In the genomic region with DNA sequence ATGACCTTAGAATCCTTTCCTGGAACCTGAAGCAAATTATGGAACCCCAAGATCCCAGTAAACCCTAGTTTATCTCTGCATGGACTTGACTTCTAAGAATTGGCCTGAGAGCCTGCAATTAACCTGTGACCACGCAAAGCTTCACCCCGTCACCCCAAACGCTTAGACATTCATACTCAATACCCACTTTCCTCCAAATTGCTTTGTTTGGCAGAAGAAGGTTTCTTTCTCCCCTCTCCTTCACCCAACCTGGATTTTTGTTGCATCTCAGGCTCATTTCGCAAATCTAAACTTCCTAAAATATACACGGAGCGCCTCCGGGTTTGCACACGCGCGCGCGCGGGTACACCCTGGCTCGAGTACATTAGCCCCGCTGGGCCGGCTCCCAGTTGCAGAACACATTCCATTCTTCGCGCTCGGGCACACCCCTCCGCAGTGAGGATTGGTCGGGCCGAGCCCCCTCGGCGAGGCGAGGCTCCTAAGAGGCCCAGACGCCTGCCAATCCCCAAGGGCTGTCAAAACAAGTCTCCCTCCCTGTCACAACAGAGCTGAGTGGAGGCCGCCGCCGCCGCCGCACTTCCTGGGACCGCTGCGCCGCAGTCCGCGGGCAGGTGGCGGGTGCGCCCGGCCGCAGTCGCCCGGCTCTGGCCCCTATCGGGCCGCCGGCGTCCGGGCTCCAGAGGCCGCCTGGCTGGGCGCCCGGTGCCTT, we compare ENCODE assay signal across 1 cellular context.
A peak's percentile ranks its signal among the peaks of the same experiment; 100 is the strongest.
TF ChIP-seq lines count a peak whose summit lies in the region.

A gene (plus strand): TSS at position 545 of the 709 bp plus-strand sequence.

TF ChIP-seq in HepG2, 621 proteins besides CTCF, POLR2A, EP300 and RAD21 (continued from another document and continues in another):
- TF ChIP-seq, protein P1, sequence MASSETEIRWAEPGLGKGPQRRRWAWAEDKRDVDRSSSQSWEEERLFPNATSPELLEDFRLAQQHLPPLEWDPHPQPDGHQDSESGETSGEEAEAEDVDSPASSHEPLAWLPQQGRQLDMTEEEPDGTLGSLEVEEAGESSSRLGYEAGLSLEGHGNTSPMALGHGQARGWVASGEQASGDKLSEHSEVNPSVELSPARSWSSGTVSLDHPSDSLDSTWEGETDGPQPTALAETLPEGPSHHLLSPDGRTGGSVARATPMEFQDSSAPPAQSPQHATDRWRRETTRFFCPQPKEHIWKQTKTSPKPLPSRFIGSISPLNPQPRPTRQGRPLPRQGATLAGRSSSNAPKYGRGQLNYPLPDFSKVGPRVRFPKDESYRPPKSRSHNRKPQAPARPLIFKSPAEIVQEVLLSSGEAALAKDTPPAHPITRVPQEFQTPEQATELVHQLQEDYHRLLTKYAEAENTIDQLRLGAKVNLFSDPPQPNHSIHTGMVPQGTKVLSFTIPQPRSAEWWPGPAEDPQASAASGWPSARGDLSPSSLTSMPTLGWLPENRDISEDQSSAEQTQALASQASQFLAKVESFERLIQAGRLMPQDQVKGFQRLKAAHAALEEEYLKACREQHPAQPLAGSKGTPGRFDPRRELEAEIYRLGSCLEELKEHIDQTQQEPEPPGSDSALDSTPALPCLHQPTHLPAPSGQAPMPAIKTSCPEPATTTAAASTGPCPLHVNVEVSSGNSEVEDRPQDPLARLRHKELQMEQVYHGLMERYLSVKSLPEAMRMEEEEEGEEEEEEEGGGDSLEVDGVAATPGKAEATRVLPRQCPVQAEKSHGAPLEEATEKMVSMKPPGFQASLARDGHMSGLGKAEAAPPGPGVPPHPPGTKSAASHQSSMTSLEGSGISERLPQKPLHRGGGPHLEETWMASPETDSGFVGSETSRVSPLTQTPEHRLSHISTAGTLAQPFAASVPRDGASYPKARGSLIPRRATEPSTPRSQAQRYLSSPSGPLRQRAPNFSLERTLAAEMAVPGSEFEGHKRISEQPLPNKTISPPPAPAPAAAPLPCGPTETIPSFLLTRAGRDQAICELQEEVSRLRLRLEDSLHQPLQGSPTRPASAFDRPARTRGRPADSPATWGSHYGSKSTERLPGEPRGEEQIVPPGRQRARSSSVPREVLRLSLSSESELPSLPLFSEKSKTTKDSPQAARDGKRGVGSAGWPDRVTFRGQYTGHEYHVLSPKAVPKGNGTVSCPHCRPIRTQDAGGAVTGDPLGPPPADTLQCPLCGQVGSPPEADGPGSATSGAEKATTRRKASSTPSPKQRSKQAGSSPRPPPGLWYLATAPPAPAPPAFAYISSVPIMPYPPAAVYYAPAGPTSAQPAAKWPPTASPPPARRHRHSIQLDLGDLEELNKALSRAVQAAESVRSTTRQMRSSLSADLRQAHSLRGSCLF (CRISPR knock-in tag; IDR thresholded peaks at IDR 0.05; ENCODE audit: borderline replicate concordance) = no peak
- TF ChIP-seq SP4 (CRISPR knock-in tag; IDR thresholded peaks at IDR 0.05) (no peak), FOXJ3 (CRISPR knock-in tag; IDR thresholded peaks at IDR 0.05; ENCODE audit: borderline replicate concordance) (0 out of 2 replicates have a peak, but pooled peaks have one; percentile 43), ZNF546 (CRISPR knock-in tag; conservative IDR thresholded peaks at IDR 0.05) (0 out of 2 replicates have a peak, but pooled peaks have one; percentile 78), U2AF2 (IDR thresholded peaks at IDR 0.05; ENCODE audit: low read depth, low read length) (no peak), NFATC3 (CRISPR knock-in tag; IDR thresholded peaks at IDR 0.05) (0 out of 2 replicates have a peak, but pooled peaks have one; percentile 36), ZNF547 (CRISPR knock-in tag; IDR thresholded peaks at IDR 0.05) (peak; percentile 36), ZNF446 (CRISPR knock-in tag; IDR thresholded peaks at IDR 0.05) (no peak), RBFOX2 (IDR thresholded peaks at IDR 0.05; ENCODE audit: low read depth, low read length) (0 out of 2 replicates have a peak, but pooled peaks have one; percentile 27), ZNF138 (CRISPR knock-in tag; IDR thresholded peaks at IDR 0.05; ENCODE audit: low read depth) (no peak), ZNF772 (CRISPR knock-in tag; IDR thresholded peaks at IDR 0.05) (no peak), ISL2 (CRISPR knock-in tag; IDR thresholded peaks at IDR 0.05) (0 out of 2 replicates have a peak, but pooled peaks have one; percentile 17), RFX3 (CRISPR knock-in tag; IDR thresholded peaks at IDR 0.05) (no peak), GABPA (IDR thresholded peaks at IDR 0.05; ENCODE audit: low read depth, low read length) (no peak), GABPA (CRISPR knock-in tag; IDR thresholded peaks at IDR 0.05; ENCODE audit: low read depth) (no peak), ZNF557 (CRISPR knock-in tag; IDR thresholded peaks at IDR 0.05) (no peak), ZNF20 (CRISPR knock-in tag; IDR thresholded peaks at IDR 0.05) (no peak), MBNL3 (CRISPR knock-in tag; conservative IDR thresholded peaks at IDR 0.05) (no peak), TBX2 (CRISPR knock-in tag; IDR thresholded peaks at IDR 0.05; ENCODE audit: borderline replicate concordance) (0 out of 2 replicates have a peak, but pooled peaks have one; percentile 24), ZNF891 (CRISPR knock-in tag; IDR thresholded peaks at IDR 0.05) (no peak; the same call in 1 of the 2 replicates), DNMT1 (CRISPR knock-in tag; IDR thresholded peaks at IDR 0.05) (no peak), HNRNPK (IDR thresholded peaks at IDR 0.05; ENCODE audit: low read depth, low read length, poor library complexity, severe bottlenecking) (no peak), RNF2 (conservative IDR thresholded peaks at IDR 0.05; ENCODE audit: low read depth) (0 out of 2 replicates have a peak, but pooled peaks have one; percentile 72), SP5 (CRISPR knock-in tag; IDR thresholded peaks at IDR 0.05; ENCODE audit: borderline replicate concordance, low read depth) (no peak), GABPB1 (CRISPR knock-in tag; IDR thresholded peaks at IDR 0.05) (peak; percentile 66; the same call in 1 of the 2 replicates), SAP130 (CRISPR knock-in tag; IDR thresholded peaks at IDR 0.05; ENCODE audit: low read depth) (peak; percentile 80)
- TF ChIP-seq, protein P2, sequence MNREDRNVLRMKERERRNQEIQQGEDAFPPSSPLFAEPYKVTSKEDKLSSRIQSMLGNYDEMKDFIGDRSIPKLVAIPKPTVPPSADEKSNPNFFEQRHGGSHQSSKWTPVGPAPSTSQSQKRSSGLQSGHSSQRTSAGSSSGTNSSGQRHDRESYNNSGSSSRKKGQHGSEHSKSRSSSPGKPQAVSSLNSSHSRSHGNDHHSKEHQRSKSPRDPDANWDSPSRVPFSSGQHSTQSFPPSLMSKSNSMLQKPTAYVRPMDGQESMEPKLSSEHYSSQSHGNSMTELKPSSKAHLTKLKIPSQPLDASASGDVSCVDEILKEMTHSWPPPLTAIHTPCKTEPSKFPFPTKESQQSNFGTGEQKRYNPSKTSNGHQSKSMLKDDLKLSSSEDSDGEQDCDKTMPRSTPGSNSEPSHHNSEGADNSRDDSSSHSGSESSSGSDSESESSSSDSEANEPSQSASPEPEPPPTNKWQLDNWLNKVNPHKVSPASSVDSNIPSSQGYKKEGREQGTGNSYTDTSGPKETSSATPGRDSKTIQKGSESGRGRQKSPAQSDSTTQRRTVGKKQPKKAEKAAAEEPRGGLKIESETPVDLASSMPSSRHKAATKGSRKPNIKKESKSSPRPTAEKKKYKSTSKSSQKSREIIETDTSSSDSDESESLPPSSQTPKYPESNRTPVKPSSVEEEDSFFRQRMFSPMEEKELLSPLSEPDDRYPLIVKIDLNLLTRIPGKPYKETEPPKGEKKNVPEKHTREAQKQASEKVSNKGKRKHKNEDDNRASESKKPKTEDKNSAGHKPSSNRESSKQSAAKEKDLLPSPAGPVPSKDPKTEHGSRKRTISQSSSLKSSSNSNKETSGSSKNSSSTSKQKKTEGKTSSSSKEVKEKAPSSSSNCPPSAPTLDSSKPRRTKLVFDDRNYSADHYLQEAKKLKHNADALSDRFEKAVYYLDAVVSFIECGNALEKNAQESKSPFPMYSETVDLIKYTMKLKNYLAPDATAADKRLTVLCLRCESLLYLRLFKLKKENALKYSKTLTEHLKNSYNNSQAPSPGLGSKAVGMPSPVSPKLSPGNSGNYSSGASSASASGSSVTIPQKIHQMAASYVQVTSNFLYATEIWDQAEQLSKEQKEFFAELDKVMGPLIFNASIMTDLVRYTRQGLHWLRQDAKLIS (CRISPR knock-in tag; IDR thresholded peaks at IDR 0.05) = no peak
- TF ChIP-seq, protein P3, sequence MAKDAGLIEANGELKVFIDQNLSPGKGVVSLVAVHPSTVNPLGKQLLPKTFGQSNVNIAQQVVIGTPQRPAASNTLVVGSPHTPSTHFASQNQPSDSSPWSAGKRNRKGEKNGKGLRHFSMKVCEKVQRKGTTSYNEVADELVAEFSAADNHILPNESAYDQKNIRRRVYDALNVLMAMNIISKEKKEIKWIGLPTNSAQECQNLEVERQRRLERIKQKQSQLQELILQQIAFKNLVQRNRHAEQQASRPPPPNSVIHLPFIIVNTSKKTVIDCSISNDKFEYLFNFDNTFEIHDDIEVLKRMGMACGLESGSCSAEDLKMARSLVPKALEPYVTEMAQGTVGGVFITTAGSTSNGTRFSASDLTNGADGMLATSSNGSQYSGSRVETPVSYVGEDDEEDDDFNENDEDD (CRISPR knock-in tag; IDR thresholded peaks at IDR 0.05; ENCODE audit: borderline replicate concordance) = 0 out of 2 replicates have a peak, but pooled peaks have one; percentile 24
- TF ChIP-seq, protein P4, sequence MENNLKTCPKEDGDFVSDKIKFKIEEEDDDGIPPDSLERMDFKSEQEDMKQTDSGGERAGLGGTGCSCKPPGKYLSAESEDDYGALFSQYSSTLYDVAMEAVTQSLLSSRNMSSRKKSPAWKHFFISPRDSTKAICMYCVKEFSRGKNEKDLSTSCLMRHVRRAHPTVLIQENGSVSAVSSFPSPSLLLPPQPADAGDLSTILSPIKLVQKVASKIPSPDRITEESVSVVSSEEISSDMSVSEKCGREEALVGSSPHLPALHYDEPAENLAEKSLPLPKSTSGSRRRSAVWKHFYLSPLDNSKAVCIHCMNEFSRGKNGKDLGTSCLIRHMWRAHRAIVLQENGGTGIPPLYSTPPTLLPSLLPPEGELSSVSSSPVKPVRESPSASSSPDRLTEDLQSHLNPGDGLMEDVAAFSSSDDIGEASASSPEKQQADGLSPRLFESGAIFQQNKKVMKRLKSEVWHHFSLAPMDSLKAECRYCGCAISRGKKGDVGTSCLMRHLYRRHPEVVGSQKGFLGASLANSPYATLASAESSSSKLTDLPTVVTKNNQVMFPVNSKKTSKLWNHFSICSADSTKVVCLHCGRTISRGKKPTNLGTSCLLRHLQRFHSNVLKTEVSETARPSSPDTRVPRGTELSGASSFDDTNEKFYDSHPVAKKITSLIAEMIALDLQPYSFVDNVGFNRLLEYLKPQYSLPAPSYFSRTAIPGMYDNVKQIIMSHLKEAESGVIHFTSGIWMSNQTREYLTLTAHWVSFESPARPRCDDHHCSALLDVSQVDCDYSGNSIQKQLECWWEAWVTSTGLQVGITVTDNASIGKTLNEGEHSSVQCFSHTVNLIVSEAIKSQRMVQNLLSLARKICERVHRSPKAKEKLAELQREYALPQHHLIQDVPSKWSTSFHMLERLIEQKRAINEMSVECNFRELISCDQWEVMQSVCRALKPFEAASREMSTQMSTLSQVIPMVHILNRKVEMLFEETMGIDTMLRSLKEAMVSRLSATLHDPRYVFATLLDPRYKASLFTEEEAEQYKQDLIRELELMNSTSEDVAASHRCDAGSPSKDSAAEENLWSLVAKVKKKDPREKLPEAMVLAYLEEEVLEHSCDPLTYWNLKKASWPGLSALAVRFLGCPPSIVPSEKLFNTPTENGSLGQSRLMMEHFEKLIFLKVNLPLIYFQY (CRISPR knock-in tag; IDR thresholded peaks at IDR 0.05; ENCODE audit: borderline replicate concordance) = no peak
- TF ChIP-seq, protein P5, sequence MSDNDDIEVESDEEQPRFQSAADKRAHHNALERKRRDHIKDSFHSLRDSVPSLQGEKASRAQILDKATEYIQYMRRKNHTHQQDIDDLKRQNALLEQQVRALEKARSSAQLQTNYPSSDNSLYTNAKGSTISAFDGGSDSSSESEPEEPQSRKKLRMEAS (IDR thresholded peaks at IDR 0.05) = peak; percentile 67
- TF ChIP-seq, protein P6, sequence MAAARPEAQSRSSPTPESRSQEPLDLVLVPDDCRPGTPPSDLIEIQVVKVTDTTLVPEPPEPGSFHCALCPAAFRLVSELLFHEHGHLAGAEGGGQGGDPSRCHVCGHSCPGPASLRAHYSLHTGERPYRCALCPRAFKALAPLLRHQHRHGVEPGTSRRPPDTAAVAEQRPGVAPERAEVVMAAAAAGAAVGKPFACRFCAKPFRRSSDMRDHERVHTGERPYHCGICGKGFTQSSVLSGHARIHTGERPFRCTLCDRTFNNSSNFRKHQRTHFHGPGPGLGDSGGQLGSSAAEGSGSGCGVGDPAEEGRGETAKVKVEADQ (CRISPR knock-in tag; IDR thresholded peaks at IDR 0.05; ENCODE audit: borderline replicate concordance) = no peak
- TF ChIP-seq, protein P7, sequence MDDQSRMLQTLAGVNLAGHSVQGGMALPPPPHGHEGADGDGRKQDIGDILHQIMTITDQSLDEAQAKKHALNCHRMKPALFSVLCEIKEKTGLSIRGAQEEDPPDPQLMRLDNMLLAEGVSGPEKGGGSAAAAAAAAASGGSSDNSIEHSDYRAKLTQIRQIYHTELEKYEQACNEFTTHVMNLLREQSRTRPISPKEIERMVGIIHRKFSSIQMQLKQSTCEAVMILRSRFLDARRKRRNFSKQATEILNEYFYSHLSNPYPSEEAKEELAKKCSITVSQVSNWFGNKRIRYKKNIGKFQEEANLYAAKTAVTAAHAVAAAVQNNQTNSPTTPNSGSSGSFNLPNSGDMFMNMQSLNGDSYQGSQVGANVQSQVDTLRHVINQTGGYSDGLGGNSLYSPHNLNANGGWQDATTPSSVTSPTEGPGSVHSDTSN (CRISPR knock-in tag; IDR thresholded peaks at IDR 0.05; ENCODE audit: borderline replicate concordance) = peak; percentile 92; the same call in 1 of the 2 replicates
- TF ChIP-seq, protein P8, sequence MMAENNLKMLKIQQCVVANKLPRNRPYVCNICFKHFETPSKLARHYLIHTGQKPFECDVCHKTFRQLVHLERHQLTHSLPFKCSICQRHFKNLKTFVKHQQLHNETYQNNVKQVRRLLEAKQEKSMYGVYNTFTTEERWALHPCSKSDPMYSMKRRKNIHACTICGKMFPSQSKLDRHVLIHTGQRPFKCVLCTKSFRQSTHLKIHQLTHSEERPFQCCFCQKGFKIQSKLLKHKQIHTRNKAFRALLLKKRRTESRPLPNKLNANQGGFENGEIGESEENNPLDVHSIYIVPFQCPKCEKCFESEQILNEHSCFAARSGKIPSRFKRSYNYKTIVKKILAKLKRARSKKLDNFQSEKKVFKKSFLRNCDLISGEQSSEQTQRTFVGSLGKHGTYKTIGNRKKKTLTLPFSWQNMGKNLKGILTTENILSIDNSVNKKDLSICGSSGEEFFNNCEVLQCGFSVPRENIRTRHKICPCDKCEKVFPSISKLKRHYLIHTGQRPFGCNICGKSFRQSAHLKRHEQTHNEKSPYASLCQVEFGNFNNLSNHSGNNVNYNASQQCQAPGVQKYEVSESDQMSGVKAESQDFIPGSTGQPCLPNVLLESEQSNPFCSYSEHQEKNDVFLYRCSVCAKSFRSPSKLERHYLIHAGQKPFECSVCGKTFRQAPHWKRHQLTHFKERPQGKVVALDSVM (CRISPR knock-in tag; IDR thresholded peaks at IDR 0.05) = peak; percentile 75
- TF ChIP-seq, protein P9, sequence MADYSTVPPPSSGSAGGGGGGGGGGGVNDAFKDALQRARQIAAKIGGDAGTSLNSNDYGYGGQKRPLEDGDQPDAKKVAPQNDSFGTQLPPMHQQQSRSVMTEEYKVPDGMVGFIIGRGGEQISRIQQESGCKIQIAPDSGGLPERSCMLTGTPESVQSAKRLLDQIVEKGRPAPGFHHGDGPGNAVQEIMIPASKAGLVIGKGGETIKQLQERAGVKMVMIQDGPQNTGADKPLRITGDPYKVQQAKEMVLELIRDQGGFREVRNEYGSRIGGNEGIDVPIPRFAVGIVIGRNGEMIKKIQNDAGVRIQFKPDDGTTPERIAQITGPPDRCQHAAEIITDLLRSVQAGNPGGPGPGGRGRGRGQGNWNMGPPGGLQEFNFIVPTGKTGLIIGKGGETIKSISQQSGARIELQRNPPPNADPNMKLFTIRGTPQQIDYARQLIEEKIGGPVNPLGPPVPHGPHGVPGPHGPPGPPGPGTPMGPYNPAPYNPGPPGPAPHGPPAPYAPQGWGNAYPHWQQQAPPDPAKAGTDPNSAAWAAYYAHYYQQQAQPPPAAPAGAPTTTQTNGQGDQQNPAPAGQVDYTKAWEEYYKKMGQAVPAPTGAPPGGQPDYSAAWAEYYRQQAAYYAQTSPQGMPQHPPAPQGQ (CRISPR knock-in tag; IDR thresholded peaks at IDR 0.05; ENCODE audit: borderline replicate concordance) = no peak
